Comparison of ENCODE assay signal across 10 cellular contexts in the genomic region with DNA sequence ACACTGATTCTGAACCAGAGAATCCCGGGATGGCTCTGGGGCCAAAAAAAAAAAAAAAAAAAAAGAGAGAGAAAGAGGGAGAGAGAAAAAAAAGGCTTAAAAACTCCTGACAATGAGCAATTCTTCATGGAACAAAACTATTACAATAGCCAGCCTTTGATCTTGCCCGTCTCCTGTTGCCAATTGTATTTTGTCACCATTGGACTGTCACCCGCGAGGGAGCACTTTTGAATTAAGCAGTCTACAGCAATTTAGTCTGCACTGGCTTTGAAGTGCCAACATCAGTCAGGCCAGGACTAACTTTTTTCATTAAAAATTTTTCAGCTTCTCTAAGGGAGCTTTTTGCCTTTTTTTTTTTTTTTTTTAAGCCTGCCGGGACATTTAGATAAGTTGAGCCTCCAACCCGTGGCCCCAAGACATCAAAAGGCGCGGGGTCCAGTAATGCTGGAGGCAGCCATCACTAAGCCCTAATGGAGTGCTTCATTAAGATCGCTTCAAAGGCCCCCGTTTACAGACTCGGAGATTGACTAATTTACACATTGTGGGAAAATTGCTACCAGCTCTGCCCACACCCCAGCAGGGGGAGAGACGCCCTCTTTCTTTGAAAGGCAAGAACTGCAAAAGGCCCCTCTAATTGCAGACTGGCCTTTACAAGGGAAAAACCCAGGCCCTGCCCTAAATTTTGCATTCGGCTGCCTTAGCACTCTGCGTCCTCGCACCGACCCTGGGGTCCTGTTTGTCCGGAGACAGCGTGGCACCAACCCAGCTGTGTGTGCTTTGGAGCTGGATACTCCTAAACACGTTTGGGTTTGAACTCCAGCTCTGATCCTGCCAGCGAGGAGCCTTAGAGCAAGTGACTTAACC.
A peak's percentile ranks its signal among the peaks of the same experiment; 100 is the strongest.
DNase-seq lines count a peak whose midpoint lies in the region; ATAC-seq and TF ChIP-seq lines count a peak whose summit lies in the region.
"Had no signal": no experiment of that assay in that cellular context is flagged by ENCODE, and none has a peak within 500 bp of the region (broad histone marks: within the 10 kb centered on the region; RNA-seq: fewer than 3 reads in every experiment).

No MANE protein-coding gene starts in this region.

- H3K27me3 ChIP-seq in SK-N-SH (ENCODE audit: insufficient read depth) (0 out of 2 replicates have a peak, but pooled peaks cover 5% of the 10 kb centered on the region), smooth muscle cell (ENCODE audit: low read depth) (no peaks in the 10 kb centered on the region)

- H3K4me1 ChIP-seq in SK-N-SH (ENCODE audit: control insufficient read depth in 1 of 2, insufficient read depth in 2 of 2, low read depth in 1 of 2, low read length in 1 of 2), result peaks cover 0 to 18% of the 10 kb centered on the region in 2 experiments; a peak in 1 of 4 replicates
- H3K4me1 ChIP-seq in smooth muscle cell (ENCODE audit: low read depth), result peaks cover 26% of the 10 kb centered on the region

- no peak overlapping the region for H3K4me3 ChIP-seq in SK-N-SH (ENCODE audit: low read depth in 2 of 2, low read length in 1 of 2)
- no peak overlapping the region for H3K4me3 ChIP-seq in foreskin fibroblast (ENCODE audit: low read depth in 1 of 2, low read length in 2 of 2)
- no peak overlapping the region for H3K4me3 ChIP-seq in smooth muscle cell

- DNase-seq in SK-N-SH, result peak; percentile 43
- peak; percentile 64 to 82 for DNase-seq in NCI-H524 (lab: John Stamatoyannopoulos, UW)
- DNase-seq in foreskin fibroblast, result peak in 1 of 2 donors; percentile 11
- no peak for DNase-seq in smooth muscle cell (lab: John Stamatoyannopoulos, UW; ENCODE audit: unreplicated experiment)
- no peak for DNase-seq in NCI-H128 (lab: John Stamatoyannopoulos, UW; ENCODE audit: unreplicated experiment)
- DNase-seq in SIG-M5 (lab: John Stamatoyannopoulos, UW), result no peak
- DNase-seq: activated T-cell treated with anti-CD3 and anti-CD28 coated beads for 4 hours, MM.1S had no signal

- POLR2A ChIA-PET in SK-N-SH (lab: Yijun Ruan, JAX), result no interaction called here

- H4K20me1 ChIP-seq in SK-N-SH (ENCODE audit: insufficient read depth) (no peaks in the 10 kb centered on the region), smooth muscle cell (ENCODE audit: low read depth) (no peaks in the 10 kb centered on the region)

- WGBS in SK-N-SH (ENCODE audit: low lambda C conversion rate), result 90% methylated on average over 19 of the region's 20 CpGs
- 24% methylated on average over 20 of the region's 20 CpGs for WGBS in smooth muscle cell (ENCODE audit: low lambda C conversion rate)

- TF ChIP-seq CTCF in SK-N-SH (IDR thresholded peaks at IDR 0.05) (no peak), foreskin fibroblast (IDR thresholded peaks at IDR 0.05; ENCODE audit: low read depth, low read length) (peak; percentile 32), smooth muscle cell (IDR thresholded peaks at IDR 0.05; ENCODE audit: borderline replicate concordance, insufficient read depth, poor library complexity, severe bottlenecking) (peak; percentile 31)

- no peak for TF ChIP-seq EP300 in SK-N-SH (IDR thresholded peaks at IDR 0.05; ENCODE audit: borderline replicate concordance in 1 of 2, low read depth in 1 of 2, low read length in 1 of 2)

- H2AFZ ChIP-seq in SK-N-SH (ENCODE audit: low read depth) (no peak overlapping the region), smooth muscle cell (ENCODE audit: low read depth) (no peak overlapping the region)

- no peaks in the 10 kb centered on the region for H3K9me2 ChIP-seq in SK-N-SH

- no peaks in the 10 kb centered on the region for H3F3A ChIP-seq in SK-N-SH (replicated peaks; ENCODE audit: insufficient read depth)
- H3F3A ChIP-seq in smooth muscle cell (ENCODE audit: low read depth), result peaks cover 9% of the 10 kb centered on the region

- ATAC-seq in SK-N-SH treated with all-trans-retinoic acid at 6 μM for 48 hours (no peak), GM21360 (IDR thresholded peaks at IDR 0.05; ENCODE audit: unreplicated experiment) (no peak)

- H3K27ac ChIP-seq in SK-N-SH (ENCODE audit: low read depth in 2 of 2, low read length in 1 of 2) (no peak overlapping the region), smooth muscle cell (ENCODE audit: low read depth) (no peak overlapping the region)

- peak; percentile 28; the same call in 1 of the 2 replicates for TF ChIP-seq RAD21 in SK-N-SH (IDR thresholded peaks at IDR 0.05; ENCODE audit: low read length)

- CTCF ChIA-PET in SK-N-SH (lab: Yijun Ruan, JAX), result interaction anchor here (0.7 to 3.3 kb wide), 11 partner anchors 12 to 1485 kb away, joined by 3 to 10 read pairs (median 3); no protein-coding TSS in a partner anchor

- H3K36me3 ChIP-seq in SK-N-SH (replicated peaks in 1 of 2; ENCODE audit: control insufficient read depth in 1 of 2, insufficient read depth in 2 of 2, low read length in 1 of 2) (no peaks in the 10 kb centered on the region), smooth muscle cell (ENCODE audit: low read depth) (no peaks in the 10 kb centered on the region)

- H3K4me2 ChIP-seq in SK-N-SH (no peak overlapping the region), smooth muscle cell (peak overlapping the region; percentile 38)

- no peaks in the 10 kb centered on the region for H3K79me2 ChIP-seq in SK-N-SH (ENCODE audit: insufficient read depth)
- no peaks in the 10 kb centered on the region for H3K79me2 ChIP-seq in smooth muscle cell (ENCODE audit: low read depth)

- H3K9ac ChIP-seq in SK-N-SH, result no peak overlapping the region
- no peak overlapping the region for H3K9ac ChIP-seq in smooth muscle cell (ENCODE audit: low read depth)

- H3K9me3 ChIP-seq in SK-N-SH (no peaks in the 10 kb centered on the region), smooth muscle cell (replicated peaks; ENCODE audit: low read depth) (no peaks in the 10 kb centered on the region)

TF ChIP-seq in SK-N-SH, 30 proteins besides CTCF, POLR2A, EP300 and RAD21 (continues in another document):
- TF ChIP-seq RXRA (IDR thresholded peaks at IDR 0.05; ENCODE audit: borderline replicate concordance, low read depth) (no peak), NRF1 (IDR thresholded peaks at IDR 0.05; ENCODE audit: low read depth, low read length) (no peak), RFX5 (IDR thresholded peaks at IDR 0.05; ENCODE audit: low read length) (no peak), YY1 (IDR thresholded peaks at IDR 0.05; ENCODE audit: low read depth) (no peak), MAX (IDR thresholded peaks at IDR 0.05; ENCODE audit: low read depth) (no peak), GABPA (IDR thresholded peaks at IDR 0.05; ENCODE audit: low read depth) (no peak), MEF2A (IDR thresholded peaks at IDR 0.05; ENCODE audit: borderline replicate concordance, low read depth) (no peak), POLR2AphosphoS5 (IDR thresholded peaks at IDR 0.05; ENCODE audit: low read depth, low read length) (no peak), NFIC (IDR thresholded peaks at IDR 0.05; ENCODE audit: borderline replicate concordance) (no peak)
- TF ChIP-seq, protein P1, sequence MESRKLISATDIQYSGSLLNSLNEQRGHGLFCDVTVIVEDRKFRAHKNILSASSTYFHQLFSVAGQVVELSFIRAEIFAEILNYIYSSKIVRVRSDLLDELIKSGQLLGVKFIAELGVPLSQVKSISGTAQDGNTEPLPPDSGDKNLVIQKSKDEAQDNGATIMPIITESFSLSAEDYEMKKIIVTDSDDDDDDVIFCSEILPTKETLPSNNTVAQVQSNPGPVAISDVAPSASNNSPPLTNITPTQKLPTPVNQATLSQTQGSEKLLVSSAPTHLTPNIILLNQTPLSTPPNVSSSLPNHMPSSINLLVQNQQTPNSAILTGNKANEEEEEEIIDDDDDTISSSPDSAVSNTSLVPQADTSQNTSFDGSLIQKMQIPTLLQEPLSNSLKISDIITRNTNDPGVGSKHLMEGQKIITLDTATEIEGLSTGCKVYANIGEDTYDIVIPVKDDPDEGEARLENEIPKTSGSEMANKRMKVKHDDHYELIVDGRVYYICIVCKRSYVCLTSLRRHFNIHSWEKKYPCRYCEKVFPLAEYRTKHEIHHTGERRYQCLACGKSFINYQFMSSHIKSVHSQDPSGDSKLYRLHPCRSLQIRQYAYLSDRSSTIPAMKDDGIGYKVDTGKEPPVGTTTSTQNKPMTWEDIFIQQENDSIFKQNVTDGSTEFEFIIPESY (IDR thresholded peaks at IDR 0.05; ENCODE audit: borderline replicate concordance, low read depth), result no peak

TF ChIP-seq in SK-N-SH treated with all-trans-retinoic acid at 6 μM for 48 hours, 23 proteins besides CTCF, POLR2A, EP300 and RAD21:
- no peak for TF ChIP-seq BACH2 (CRISPR knock-in tag; IDR thresholded peaks at IDR 0.05; ENCODE audit: borderline replicate concordance)

Comparison
In these comparisons a context has a peak if more than half of its experiments do, and no peak if none do; other contexts are left out.
1. DNase-seq: peak in SK-N-SH (single experiment) and NCI-H524 (2 of 2); none in smooth muscle cell (single experiment), NCI-H128 (single experiment) and SIG-M5 (single experiment).